Comparison of ENCODE assay signal across 21 cellular contexts in the genomic region with DNA sequence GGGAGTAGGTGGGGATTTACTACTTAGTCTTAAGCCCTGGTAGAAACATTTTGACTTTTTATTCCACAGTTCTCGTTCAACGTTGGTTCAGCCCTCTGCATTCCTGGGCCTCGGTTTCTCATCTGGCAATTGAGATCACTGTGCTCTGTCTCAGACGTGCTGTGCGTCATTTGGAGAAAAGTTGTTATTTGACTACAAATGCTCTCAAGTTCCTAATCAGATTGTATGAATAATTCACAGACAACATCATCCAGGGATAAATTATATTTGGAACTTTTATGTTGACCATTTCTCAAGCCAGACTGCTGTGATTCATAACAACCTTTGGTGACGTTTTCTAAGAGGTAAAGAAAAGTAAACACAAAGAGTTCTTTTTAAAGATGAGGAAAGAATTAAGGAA.
DNase-seq lines count a peak whose midpoint lies in the region; ATAC-seq lines count a peak whose summit lies in the region.
"Had no signal": no experiment of that assay in that cellular context is flagged by ENCODE, and none has a peak within 500 bp of the region (broad histone marks: within the 10 kb centered on the region; RNA-seq: fewer than 3 reads in every experiment).

No MANE protein-coding gene starts in this region.

- no peak for ATAC-seq in HG03354 (IDR thresholded peaks at IDR 0.05; ENCODE audit: poor library complexity, severe bottlenecking, unreplicated experiment)
- ATAC-seq: activated CD4-positive, CD25-positive, alpha-beta regulatory T cell treated with anti-CD3 and anti-CD28 coated beads, Interleukin-2, amount 50 U/mL, for 24 hours; gastrocnemius medialis had no signal

- DNase-seq in EH (ENCODE audit: low read depth) (peak; percentile 77), astrocyte of the hippocampus (ENCODE audit: low read depth, low spot score) (peak; percentile 34), fibroblast of peridontal ligament (ENCODE audit: extremely low read depth) (peak; percentile 50), NCI-H187 (lab: John Stamatoyannopoulos, UW) (no peak), NCI-H510A treated with DMSO at 0.1 percent for 48 hours (lab: John Stamatoyannopoulos, UW) (no peak), DMS79 treated with DMSO at 0.1 percent for 48 hours (lab: John Stamatoyannopoulos, UW) (no peak)
- DNase-seq: activated CD8-positive, alpha-beta memory T cell treated with anti-CD3 and anti-CD28 coated beads for 24 hours; activated naive CD4-positive, alpha-beta T cell treated with anti-CD3 and anti-CD28 coated beads, Interleukin-2, amount 50 U/mL, for 16 hours; CD4-positive, alpha-beta T cell; colonic mucosa; gastrocnemius medialis; MG63; NCI-H1436; NCI-H69; nucleus accumbens; substantia nigra; SW 1271 had no signal

- H3K36me3 ChIP-seq in skeletal muscle tissue (ENCODE audit: control insufficient read depth in 3 of 3, insufficient read depth in 3 of 3, low read length in 3 of 3), result no peaks in the 10 kb centered on the region
- H3K36me3 ChIP-seq: colonic mucosa, gastrocnemius medialis, MG63 had no signal

- H3K27ac ChIP-seq in skeletal muscle tissue (ENCODE audit: low read depth, low read length), result no peak overlapping the region
- H3K27ac ChIP-seq: colonic mucosa, gastrocnemius medialis had no signal

- H3K4me3 ChIP-seq in skeletal muscle tissue (ENCODE audit: low read length in 3 of 3), result peak overlapping the region in 2 of 3 donors; percentile 23 to 45
- H3K4me3 ChIP-seq: colonic mucosa, gastrocnemius medialis, lung, MG63 had no signal

- no peaks in the 10 kb centered on the region for H3K9me3 ChIP-seq in skeletal muscle tissue (ENCODE audit: control insufficient read depth in 3 of 3, low read length in 3 of 3)
- H3K9me3 ChIP-seq: colonic mucosa, gastrocnemius medialis had no signal

- H3K27me3 ChIP-seq in skeletal muscle tissue (ENCODE audit: control insufficient read depth in 3 of 3, insufficient read depth in 3 of 3, low read length in 3 of 3), result no peaks in the 10 kb centered on the region
- H3K27me3 ChIP-seq: colonic mucosa, gastrocnemius medialis, MG63 had no signal

- H3K9ac ChIP-seq in skeletal muscle tissue (ENCODE audit: low read depth in 1 of 3, low read length in 3 of 3), result no peak overlapping the region

- peaks cover 0 to 7% (median 3%) of the 10 kb centered on the region in 3 donors for H3K4me1 ChIP-seq in skeletal muscle tissue (ENCODE audit: control insufficient read depth in 3 of 3, insufficient read depth in 3 of 3, low read length in 3 of 3)
- H3K4me1 ChIP-seq: colonic mucosa, gastrocnemius medialis had no signal

Comparison
In these comparisons a context has a peak if more than half of its experiments do, and no peak if none do; other contexts are left out.
1. DNase-seq: peak in EH (single experiment), astrocyte of the hippocampus (single experiment) and fibroblast of peridontal ligament (single experiment); none in NCI-H187 (0 of 2), NCI-H510A treated with DMSO at 0.1 percent for 48 hours (single experiment) and DMS79 treated with DMSO at 0.1 percent for 48 hours (single experiment).